In genomic region chr11:86438685-86439084, GRCh38 we compare ENCODE assay signal across 18 cellular contexts.
A peak's percentile ranks its signal among the peaks of the same experiment; 100 is the strongest.
DNase-seq lines count a peak whose midpoint lies in the region; ATAC-seq and TF ChIP-seq lines count a peak whose summit lies in the region.
"Had no signal": no experiment of that assay in that cellular context is flagged by ENCODE, and none has a peak within 500 bp of the region (broad histone marks: within the 10 kb centered on the region; RNA-seq: fewer than 3 reads in every experiment).

No MANE protein-coding gene starts in this region.

- no peak overlapping the region for H3K4me3 Mint-ChIP-seq in mesothelial cell of epicardium
- H3K4me3 Mint-ChIP-seq: CD8-positive, alpha-beta memory T cell; T-cell had no signal

- H3K27me3 Mint-ChIP-seq in mesothelial cell of epicardium (ENCODE audit: low read depth) = no peaks in the 10 kb centered on the region
- H3K27me3 Mint-ChIP-seq: T-cell had no signal

- DNase-seq in GM04503 (ENCODE audit: low read depth) (peak; percentile 27), NCI-H82 treated with DMSO at 0.1 percent for 48 hours (lab: John Stamatoyannopoulos, UW; ENCODE audit: unreplicated experiment) (peak; percentile 31), dermis blood vessel endothelial cell (peak; percentile 52), mesothelial cell of epicardium (ENCODE audit: low spot score in 2 of 2, unreplicated experiment in 2 of 2) (no peak), hippocampal formation (lab: John Stamatoyannopoulos, UW) (no peak), AG08396 (ENCODE audit: low spot score) (no peak)
- no peak for DNase-seq in activated CD4-positive, alpha-beta T cell treated with anti-CD3 and anti-CD28 coated beads for 1 hour
- DNase-seq: caudate nucleus; CD8-positive, alpha-beta memory T cell; NCI-H1417; NCI-H2227 treated with DMSO at 0.1 percent for 48 hours; right lobe of liver; stimulated activated CD4-positive, alpha-beta T cell treated with anti-CD3 and anti-CD28 coated beads, Interleukin-4, amount 100 ng/mL, for 1 hour; T-cell; transverse colon had no signal

- H3K27ac Mint-ChIP-seq in mesothelial cell of epicardium = peak overlapping the region; percentile 62
- H3K27ac Mint-ChIP-seq: CD8-positive, alpha-beta memory T cell; T-cell had no signal

- no peaks in the 10 kb centered on the region for H3K36me3 Mint-ChIP-seq in mesothelial cell of epicardium
- H3K36me3 Mint-ChIP-seq: CD8-positive, alpha-beta memory T cell had no signal

- TF ChIP-seq CTCF in mesothelial cell of epicardium (IDR thresholded peaks at IDR 0.05; ENCODE audit: unreplicated experiment) = no peak

- no peak for ATAC-seq in HG02938 (IDR thresholded peaks at IDR 0.05; ENCODE audit: unreplicated experiment)
- ATAC-seq: activated CD4-positive, CD25-positive, alpha-beta regulatory T cell treated with anti-CD3 and anti-CD28 coated beads, Interleukin-2, amount 50 U/mL, for 24 hours; activated naive CD4-positive, alpha-beta T cell treated with anti-CD3 and anti-CD28 coated beads, Interleukin-2, amount 50 U/mL, for 72 hours; right lobe of liver; T-cell had no signal

- peaks cover 4% of the 10 kb centered on the region for H3K4me1 Mint-ChIP-seq in mesothelial cell of epicardium
- H3K4me1 Mint-ChIP-seq: CD8-positive, alpha-beta memory T cell; T-cell had no signal

- no peaks in the 10 kb centered on the region for H3K9me3 Mint-ChIP-seq in mesothelial cell of epicardium
- H3K9me3 Mint-ChIP-seq: CD8-positive, alpha-beta memory T cell; T-cell had no signal

Comparison
In these comparisons a context has a peak if more than half of its experiments do, and no peak if none do; other contexts are left out.
1. DNase-seq: peak in GM04503 (single experiment), NCI-H82 treated with DMSO at 0.1 percent for 48 hours (single experiment) and dermis blood vessel endothelial cell (single experiment); none in mesothelial cell of epicardium (0 of 2), activated CD4-positive, alpha-beta T cell treated with anti-CD3 and anti-CD28 coated beads for 1 hour (single experiment), hippocampal formation (0 of 2) and AG08396 (single experiment).